23 cellular contexts compared by ENCODE assay signal in genomic region chr14:24918822-24919221, GRCh38.
"Had no signal": no experiment of that assay in that cellular context is flagged by ENCODE, and none has a peak within 500 bp of the region (broad histone marks: within the 10 kb centered on the region; RNA-seq: fewer than 3 reads in every experiment).

No MANE protein-coding gene starts in this region.

- ATAC-seq: naive thymus-derived CD8-positive, alpha-beta T cell; psoas muscle; sciatic nerve; stimulated activated naive B cell treated with anti-CD40 and anti-IgM and Interleukin-4, amounts not matched to agents 10 μg/mL and 1 μg/mL and 100 μg/mL, for 72 hours; stimulated activated naive CD8-positive, alpha-beta T cell treated with anti-CD3 and anti-CD28 coated beads, Interleukin-15, Interleukin-2, amounts not matched to agents 100 U/mL and 50 U/mL, for 24 hours had no signal

- DNase-seq: islet precursor cell; lower lobe of right lung; mammary epithelial cell; mesenchymal stem cell; naive thymus-derived CD8-positive, alpha-beta T cell; nucleus accumbens; psoas muscle; stimulated activated CD4-positive, alpha-beta T cell treated with anti-CD3 and anti-CD28 coated beads, Interleukin-12 subunit alpha, Interleukin-12 subunit beta, amount 100 ng/mL, for 4 hours; stimulated activated CD4-positive, alpha-beta T cell treated with anti-CD3 and anti-CD28 coated beads, Interleukin-15, amount 100 ng/mL, for 24 hours; stimulated activated CD4-positive, alpha-beta T cell treated with anti-CD3 and anti-CD28 coated beads, Interleukin-2, amount 100 ng/mL, for 24 hours; stimulated activated CD4-positive, alpha-beta T cell treated with anti-CD3 and anti-CD28 coated beads, Interleukin-4, amount 100 ng/mL, for 1 hour; stimulated activated naive B cell treated with anti-CD40 and anti-IgM and Interleukin-4, amounts not matched to agents 10 μg/mL and 1 μg/mL and 100 μg/mL, for 72 hours; stimulated activated naive CD8-positive, alpha-beta T cell treated with anti-CD3 and anti-CD28 coated beads, Interleukin-15, Interleukin-2, amounts not matched to agents 100 U/mL and 50 U/mL, for 24 hours; stomach; testis; thyroid gland; transverse colon; upper lobe of left lung had no signal

- H3K9me3 ChIP-seq: lower lobe of right lung, psoas muscle, stomach, testis, thyroid gland, transverse colon, upper lobe of left lung, vagina had no signal

- H3K9ac ChIP-seq: parathyroid adenoma had no signal

- H2AFZ ChIP-seq: hepatocyte, parathyroid adenoma had no signal

- H3K27ac ChIP-seq: hepatocyte, lower lobe of right lung, parathyroid adenoma, psoas muscle, skin epidermis, stomach, testis, thyroid gland, transverse colon, upper lobe of left lung, vagina had no signal

- H3K27me3 ChIP-seq: hepatocyte, stomach, testis, thyroid gland, transverse colon, upper lobe of left lung, vagina had no signal

- H3K4me1 ChIP-seq: lower lobe of right lung, parathyroid adenoma, psoas muscle, testis, vagina had no signal

- H3K4me3 ChIP-seq: hepatocyte, lower lobe of right lung, psoas muscle, skin epidermis, stomach, testis, thyroid gland, transverse colon, upper lobe of left lung, vagina had no signal

- H3K79me2 ChIP-seq: parathyroid adenoma had no signal

- H3K36me3 ChIP-seq: lower lobe of right lung, stomach, thyroid gland, transverse colon, upper lobe of left lung, vagina had no signal

- H3K4me2 ChIP-seq: hepatocyte had no signal
